In genomic region chr3:20054549-20054987, GRCh38 we compare ENCODE assay signal across 1 cellular context.
TF ChIP-seq lines count a peak whose summit lies in the region.

No MANE protein-coding gene starts in this region.

TF ChIP-seq in GM23338, 12 proteins besides CTCF, POLR2A, EP300 and RAD21 (continued from another document):
- TF ChIP-seq ETS1 (IDR thresholded peaks at IDR 0.05), result no peak
- no peak for TF ChIP-seq POLR2AphosphoS5 (IDR thresholded peaks at IDR 0.05; ENCODE audit: low read depth)
- TF ChIP-seq EZH2 (IDR thresholded peaks at IDR 0.05; ENCODE audit: low read depth, unreplicated experiment), result no peak
- no peak for TF ChIP-seq REST (IDR thresholded peaks at IDR 0.05; ENCODE audit: unreplicated experiment)
- no peak for TF ChIP-seq CREB1 (CRISPR knock-in tag; IDR thresholded peaks at IDR 0.05; ENCODE audit: low read depth)
